Comparison of ENCODE assay signal across 19 cellular contexts in genomic region chr7:107754642-107755041, GRCh38. TPM values are rescaled to one million over a fixed set of nuclear protein-coding genes. Genes with fewer than 3 reads are reported as not detected.
DNase-seq lines count a peak whose midpoint lies in the region; ATAC-seq, FAIRE-seq and TF ChIP-seq lines count a peak whose summit lies in the region.
"Had no signal": no experiment of that assay in that cellular context is flagged by ENCODE, and none has a peak within 500 bp of the region (broad histone marks: within the 10 kb centered on the region; RNA-seq: fewer than 3 reads in every experiment).

No MANE protein-coding gene starts in this region.

- no peaks in the 10 kb centered on the region for H4K20me1 ChIP-seq in K562 (replicated peaks; ENCODE audit: control insufficient read depth, insufficient read depth, low read length)

- in situ Hi-C loops in K562 (cut with MboI), result no loop called here

- peaks cover 78% of the 10 kb centered on the region for H3K36me3 Mint-ChIP-seq in Caco-2 (ENCODE audit: insufficient read depth, unreplicated experiment)

- no peak overlapping the region for H3K4me3 Mint-ChIP-seq in Caco-2 (ENCODE audit: unreplicated experiment)
- H3K4me3 Mint-ChIP-seq: CD8-positive, alpha-beta T cell; stimulated activated memory B cell treated with anti-CD40 and anti-IgM and Interleukin-4, amounts not matched to agents 10 μg/mL and 1 μg/mL and 100 μg/mL, for 72 hours had no signal

- BruUV-seq in Caco-2 (replicated peaks; lab: Mats Ljungman, UMichigan), result no TSS peak
- no TSS peak for BruUV-seq in K562 (replicated peaks; lab: Mats Ljungman, UMichigan)

- POLR2A ChIA-PET in Caco-2 (lab: Charles Lee) (no interaction called here), K562 (lab: Yijun Ruan, JAX) (interaction anchor here (1.9 kb wide), 1 partner anchor 11 kb away, joined by 14 read pairs; the partner anchor contains the start of gene CBLL1)

- CTCF ChIA-PET in Caco-2 (lab: Charles Lee) (no interaction called here), K562 (lab: Yijun Ruan, JAX; ENCODE audit: low intra/inter-chr PET ratio) (no interaction called here)

- H3K36me3 ChIP-seq in Caco-2 (ENCODE audit: control insufficient read depth, insufficient read depth, low read length) (peaks cover 1% of the 10 kb centered on the region), K562 (ENCODE audit: control insufficient read depth, insufficient read depth, low read length) (peaks cover 92% of the 10 kb centered on the region)

- no peaks in the 10 kb centered on the region for H3K9me3 ChIP-seq in Caco-2
- H3K9me3 ChIP-seq in K562 (replicated peaks; ENCODE audit: control insufficient read depth, insufficient read depth, low read depth, low read length), result no peaks in the 10 kb centered on the region
- H3K9me3 ChIP-seq: left ventricle myocardium inferior, Peyer's patch, upper lobe of left lung had no signal

- ATAC-seq in K562, result no peak
- ATAC-seq: CD8-positive, alpha-beta T cell; stimulated activated memory B cell treated with anti-CD40 and anti-IgM and Interleukin-4, amounts not matched to agents 10 μg/mL and 1 μg/mL and 100 μg/mL, for 72 hours had no signal

- H3K27me3 Mint-ChIP-seq in Caco-2 (ENCODE audit: insufficient read depth, unreplicated experiment), result no peaks in the 10 kb centered on the region
- H3K27me3 Mint-ChIP-seq: stimulated activated memory B cell treated with anti-CD40 and anti-IgM and Interleukin-4, amounts not matched to agents 10 μg/mL and 1 μg/mL and 100 μg/mL, for 72 hours had no signal

- no peak overlapping the region for H3K4me2 ChIP-seq in K562 (ENCODE audit: insufficient read depth, low read length)

- H3K27ac ChIP-seq in K562 (ENCODE audit: extremely low read depth, low read depth, low read length), result no peak overlapping the region
- H3K27ac ChIP-seq: left ventricle myocardium inferior, parathyroid adenoma, Peyer's patch, upper lobe of left lung, WERI-Rb-1 had no signal

- H3K27ac Mint-ChIP-seq in Caco-2 (ENCODE audit: unreplicated experiment), result no peak overlapping the region
- H3K27ac Mint-ChIP-seq: CD8-positive, alpha-beta T cell; stimulated activated memory B cell treated with anti-CD40 and anti-IgM and Interleukin-4, amounts not matched to agents 10 μg/mL and 1 μg/mL and 100 μg/mL, for 72 hours had no signal

- H3K27me3 ChIP-seq in Caco-2 (replicated peaks; ENCODE audit: control insufficient read depth, insufficient read depth, low read length), result no peaks in the 10 kb centered on the region
- no peaks in the 10 kb centered on the region for H3K27me3 ChIP-seq in K562 (ENCODE audit: control insufficient read depth in 2 of 2, insufficient read depth in 2 of 2, low read length in 2 of 2)
- H3K27me3 ChIP-seq: Peyer's patch, upper lobe of left lung had no signal

- H3K9ac ChIP-seq in K562 (ENCODE audit: insufficient read depth in 1 of 2, low read depth in 2 of 2, low read length in 2 of 2), result no peak overlapping the region
- H3K9ac ChIP-seq: parathyroid adenoma had no signal

- H3K79me2 ChIP-seq in K562 (ENCODE audit: control insufficient read depth, insufficient read depth, low read length), result peaks cover 9% of the 10 kb centered on the region; the same call in 2 of the 3 replicates

- H3K4me1 Mint-ChIP-seq in Caco-2 (ENCODE audit: low read depth, unreplicated experiment), result no peaks in the 10 kb centered on the region
- H3K4me1 Mint-ChIP-seq: stimulated activated memory B cell treated with anti-CD40 and anti-IgM and Interleukin-4, amounts not matched to agents 10 μg/mL and 1 μg/mL and 100 μg/mL, for 72 hours had no signal

- H3K9me3 Mint-ChIP-seq in Caco-2 (ENCODE audit: unreplicated experiment), result no peaks in the 10 kb centered on the region
- H3K9me3 Mint-ChIP-seq: CD8-positive, alpha-beta T cell; stimulated activated memory B cell treated with anti-CD40 and anti-IgM and Interleukin-4, amounts not matched to agents 10 μg/mL and 1 μg/mL and 100 μg/mL, for 72 hours had no signal

- DNase-seq in AG09309 (ENCODE audit: low read depth) (no peak), Caco-2 (peak in 1 of 2 experiments; percentile 29), K562 (ENCODE audit: extremely low read depth in 1 of 4, low spot score in 3 of 4) (no peak), NCI-H2081 (lab: John Stamatoyannopoulos, UW) (no peak), DMS114 treated with DMSO at 0.1 percent for 48 hours (lab: John Stamatoyannopoulos, UW; ENCODE audit: unreplicated experiment) (no peak), dermis blood vessel endothelial cell (no peak), ureter (ENCODE audit: low spot score) (no peak)
- DNase-seq: activated naive CD4-positive, alpha-beta T cell treated with Interleukin-2 at 50 U/mL for 16 hours; CD8-positive, alpha-beta T cell; left ventricle myocardium inferior; NCI-H1092 treated with DMSO at 0.1 percent for 48 hours; Peyer's patch; SW 1271; upper lobe of left lung; WERI-Rb-1 had no signal

- H3K4me3 ChIP-seq in AG09309 (ENCODE audit: control insufficient read depth, low read depth, low read length), result no peak overlapping the region
- no peak overlapping the region for H3K4me3 ChIP-seq in Caco-2 (ENCODE audit: low read depth, low read length)
- H3K4me3 ChIP-seq in K562, result no peak overlapping the region
- H3K4me3 ChIP-seq: left ventricle myocardium inferior, Peyer's patch, upper lobe of left lung had no signal

- no peak for FAIRE-seq in K562 (lab: Jason Lieb, UNC)
- peak; percentile 38 for FAIRE-seq in islet of Langerhans (lab: Jason Lieb, UNC)

- no peak for TF ChIP-seq POLR2A in K562 (conservative IDR thresholded peaks at IDR 0.05)

- H3K4me1 ChIP-seq in Caco-2 (no peaks in the 10 kb centered on the region), K562 (replicated peaks in 1 of 2; ENCODE audit: control insufficient read depth in 2 of 2, insufficient read depth in 2 of 2, low read length in 2 of 2) (no peaks in the 10 kb centered on the region)
- H3K4me1 ChIP-seq: left ventricle myocardium inferior, parathyroid adenoma, Peyer's patch, upper lobe of left lung had no signal

- no peak overlapping the region for H2AFZ ChIP-seq in K562 (ENCODE audit: low read depth, low read length)
- H2AFZ ChIP-seq: parathyroid adenoma had no signal

- H3K9me1 ChIP-seq in K562 (ENCODE audit: control insufficient read depth, insufficient read depth, low read length), result no peaks in the 10 kb centered on the region

- TF ChIP-seq CTCF in AG09309 (IDR thresholded peaks at IDR 0.05; ENCODE audit: control insufficient read depth, insufficient read depth, low read depth, low read length, missing control alignments) (peak; percentile 14), Caco-2 (IDR thresholded peaks at IDR 0.05; ENCODE audit: insufficient read depth in 1 of 2, low read depth in 1 of 2, low read length in 1 of 2, severe bottlenecking in 1 of 2, unreplicated experiment in 1 of 2) (peak; percentile 2 to 27), K562 (IDR thresholded peaks at IDR 0.05 in 2 of 3, conservative IDR thresholded peaks at IDR 0.05 in 1 of 3; ENCODE audit: insufficient read depth in 2 of 3, low read depth in 1 of 3, low read length in 3 of 3) (peak in 1 of 3 experiments; percentile 30; a peak in 3 of 6 replicates)

- TF ChIP-seq EP300 in K562 (IDR thresholded peaks at IDR 0.05; ENCODE audit: low read length), result no peak

- WGBS in K562 (ENCODE audit: insufficient coverage, low coverage, missing lambda C conversion rate), result 91% methylated on average over 2 of the region's 2 CpGs

- intact Hi-C loops in Caco-2 (cut with micrococcal nuclease; ENCODE audit: unreplicated experiment), result loop anchor here (2.0 kb wide), 1 partner anchor 120 kb away; no protein-coding TSS in a partner anchor
- intact Hi-C loops in K562 (cut with micrococcal nuclease), result no loop called here

- no peak for TF ChIP-seq RAD21 in K562 (CRISPR knock-in tag; conservative IDR thresholded peaks at IDR 0.05 in 1 of 2, IDR thresholded peaks at IDR 0.05 in 1 of 2)

RNA-seq across cellular contexts. Expression of gene CBLL1, which starts 10.7 kb away (rescaled TPM):
- 35.9 and 39.1 TPM in 2 replicates for total RNA-seq in Caco-2 (2022)
- 34.6 and 71.6 TPM in 2 replicates for total RNA-seq in K562 (2011; cell fraction: chromatin; rRNA removed; ENCODE audit: low replicate concordance)
- total RNA-seq in K562 (2011; cell fraction: nucleolus; rRNA removed), result 12.8 and 16.8 TPM in 2 replicates
- 30.2 and 45.5 TPM in 2 replicates for total RNA-seq in K562 (2011; cell fraction: nucleoplasm; rRNA removed)
- 20.7 and 23.5 TPM in 2 replicates for total RNA-seq in K562 (2014; rRNA removed)
- total RNA-seq in K562 (2014; rRNA removed; fragmentation: Illumina TruSeq; extraction: Trizol), result 45.4 and 47.0 TPM in 2 replicates
- 53.2 and 59.0 TPM in 2 replicates for total RNA-seq in K562 (2015; rRNA removed; fragmentation: Illumina TruSeq; extraction: Trizol)
- total RNA-seq in K562 (2021), result 39.8 and 40.2 TPM in 2 replicates
- polyA plus RNA-seq in K562 (2011; rRNA removed), result 14.7 and 22.5 TPM in 2 replicates
- polyA plus RNA-seq in K562 (2011; cell fraction: cytosol; rRNA removed), result 15.1 and 16.9 TPM in 2 replicates
- polyA plus RNA-seq in K562 (2011; cell fraction: nucleus; rRNA removed), result 34.0 and 44.0 TPM in 2 replicates
- polyA plus RNA-seq in K562 (2012), result 38.4 and 48.8 TPM in 2 replicates
- polyA plus RNA-seq in K562 (2014; fragmentation: Illumina TruSeq; extraction: Trizol), result 58.5 and 67.9 TPM in 2 replicates
- polyA plus RNA-seq in K562 (2014; fragmentation: Nextera tagmentation; extraction: Ambion mirVana), result 10 to 100 TPM; 17.4 to 35.4 TPM
- 14.8 and 15.7 TPM in 2 replicates for polyA plus RNA-seq in K562 (2014; rRNA removed)
- polyA minus RNA-seq in K562 (2011; rRNA and poly(A)+ RNA removed), result 35.7 and 38.3 TPM in 2 replicates
- polyA minus RNA-seq in K562 (2011; cell fraction: cytosol; rRNA and poly(A)+ RNA removed), result 31.4 and 42.8 TPM in 2 replicates
- polyA minus RNA-seq in K562 (2011; cell fraction: nucleus; rRNA and poly(A)+ RNA removed), result 49.4 and 57.8 TPM in 2 replicates
- 18.1 and 18.9 TPM in 2 replicates for total RNA-seq in dermis blood vessel endothelial cell
- total RNA-seq in ureter, result 29.0 TPM

RNA-seq across cellular contexts. Expression of gene SLC26A3, which starts 48.4 kb away (rescaled TPM):
- 0.79 and 2.0 TPM in 2 replicates for total RNA-seq in Caco-2 (2022)
- total RNA-seq in K562 (2011; cell fraction: chromatin; rRNA removed; ENCODE audit: low replicate concordance), result not detected in 2 replicates
- not detected in 2 replicates for total RNA-seq in K562 (2011; cell fraction: nucleolus; rRNA removed)
- not detected in 2 replicates for total RNA-seq in K562 (2011; cell fraction: nucleoplasm; rRNA removed)
- not detected in 2 replicates for total RNA-seq in K562 (2014; rRNA removed)
- not detected in 2 replicates for total RNA-seq in K562 (2014; rRNA removed; fragmentation: Illumina TruSeq; extraction: Trizol)
- total RNA-seq in K562 (2015; rRNA removed; fragmentation: Illumina TruSeq; extraction: Trizol), result not detected in 2 replicates
- total RNA-seq in K562 (2021), result 0.86 and 1.1 TPM in 2 replicates
- polyA plus RNA-seq in K562 (2011; rRNA removed), result not detected in 2 replicates
- not detected in 2 replicates for polyA plus RNA-seq in K562 (2011; cell fraction: cytosol; rRNA removed)
- not detected in 2 replicates for polyA plus RNA-seq in K562 (2011; cell fraction: nucleus; rRNA removed)
- polyA plus RNA-seq in K562 (2012), result not detected in 2 replicates
- not detected in 2 replicates for polyA plus RNA-seq in K562 (2014; fragmentation: Illumina TruSeq; extraction: Trizol)
- not detected for polyA plus RNA-seq in K562 (2014; fragmentation: Nextera tagmentation; extraction: Ambion mirVana)
- not detected in 2 replicates for polyA plus RNA-seq in K562 (2014; rRNA removed)
- not detected in 2 replicates for polyA minus RNA-seq in K562 (2011; rRNA and poly(A)+ RNA removed)
- not detected in 2 replicates for polyA minus RNA-seq in K562 (2011; cell fraction: cytosol; rRNA and poly(A)+ RNA removed)
- polyA minus RNA-seq in K562 (2011; cell fraction: nucleus; rRNA and poly(A)+ RNA removed), result not detected in 2 replicates
- not detected in 2 replicates for total RNA-seq in dermis blood vessel endothelial cell
- total RNA-seq in ureter, result 0.31 TPM
- total RNA-seq: CD8-positive, alpha-beta T cell; frontal cortex had no signal
